25 cellular contexts compared by ENCODE assay signal in genomic region chr15:89876736-89877135, GRCh38. TPM values are rescaled to one million over a fixed set of nuclear protein-coding genes. Genes with fewer than 3 reads are reported as not detected.
"Had no signal": no experiment of that assay in that cellular context is flagged by ENCODE, and none has a peak within 500 bp of the region (broad histone marks: within the 10 kb centered on the region; RNA-seq: fewer than 3 reads in every experiment).

No MANE protein-coding gene starts in this region.

- H2AFZ ChIP-seq: neural progenitor cell had no signal

- H3K27me3 ChIP-seq: neural progenitor cell, stomach, testis, upper lobe of right lung had no signal

- DNase-seq: activated B cell treated with CpG ODN at 0.5 μM for 24 hours; activated CD4-positive, alpha-beta memory T cell treated with anti-CD3 and anti-CD28 coated beads for 36 hours; activated CD4-positive, alpha-beta T cell treated with anti-CD3 and anti-CD28 coated beads for 4 hours; activated naive CD4-positive, alpha-beta T cell treated with anti-CD3 and anti-CD28 coated beads for 36 hours; activated T-cell treated with anti-CD3 and anti-CD28 coated beads for 4 hours; effector memory CD8-positive, alpha-beta T cell; foreskin melanocyte; glutamatergic neuron; hypothalamus; islet precursor cell; left colon; lower lobe of right lung; naive B cell; right cardiac atrium; stimulated activated CD4-positive, alpha-beta T cell treated with anti-CD3 and anti-CD28 coated beads, Interleukin-15, amount 100 ng/mL, for 24 hours; stimulated activated CD4-positive, alpha-beta T cell treated with anti-CD3 and anti-CD28 coated beads, Interleukin-2, amount 100 ng/mL, for 48 hours; stomach; T-cell; T-helper 9 cell; testis; upper lobe of right lung had no signal

- H3K36me3 ChIP-seq: neural progenitor cell, prostate gland had no signal

- ATAC-seq: effector memory CD8-positive, alpha-beta T cell; left colon; right cardiac atrium; T-cell; upper lobe of right lung had no signal

- H3K4me2 ChIP-seq: neural progenitor cell had no signal

- H3K27ac ChIP-seq: lower lobe of right lung, neural progenitor cell, prostate gland, testis, upper lobe of right lung had no signal

- H3K4me3 ChIP-seq: lower lobe of right lung, neural progenitor cell, prostate gland, skin epidermis, stomach, testis, upper lobe of right lung had no signal

- H3K9ac ChIP-seq: neural progenitor cell had no signal

- H3K4me1 ChIP-seq: lower lobe of right lung, neural progenitor cell, prostate gland, upper lobe of right lung had no signal

- H3K9me3 ChIP-seq: lower lobe of right lung, prostate gland, stomach, testis, upper lobe of right lung had no signal

RNA-seq across cellular contexts. Expression of gene ARPIN, which starts 36.0 kb away (rescaled TPM):
- total RNA-seq: activated B cell treated with CpG ODN at 0.5 μM for 24 hours; activated naive CD4-positive, alpha-beta T cell treated with anti-CD3 and anti-CD28 coated beads for 36 hours; activated T-helper 2 cell treated with anti-CD3 and anti-CD28 coated beads, Interferon-gamma antibody, Interleukin-2, Interleukin-4, amounts not matched to agents 10 μg/mL and 5 μg/mL and 100 μg/mL, durations not matched to agents 14 hours and 24 hours and 36 hours had no signal
